ENCODE assay signal across 16 cellular contexts in genomic region chr6:20038805-20039204, GRCh38.
DNase-seq lines count a peak whose midpoint lies in the region; ATAC-seq and TF ChIP-seq lines count a peak whose summit lies in the region.
"Had no signal": no experiment of that assay in that cellular context is flagged by ENCODE, and none has a peak within 500 bp of the region (broad histone marks: within the 10 kb centered on the region; RNA-seq: fewer than 3 reads in every experiment).

No MANE protein-coding gene starts in this region.

- CTCF ChIA-PET in A673 (lab: Charles Lee) (no interaction called here), PC-3 (lab: Charles Lee) (no interaction called here)

- H2AFZ ChIP-seq in PC-3 (ENCODE audit: low read length) = no peak overlapping the region

- POLR2A ChIA-PET in A673 (lab: Charles Lee; ENCODE audit: low non-redundant PET) (no interaction called here), PC-3 (lab: Charles Lee; ENCODE audit: unreplicated experiment) (no interaction called here)

- H3K27me3 ChIP-seq in A673 (replicated peaks; ENCODE audit: insufficient read depth, low read depth, low read length, poor library complexity) (no peaks in the 10 kb centered on the region), adipocyte (replicated peaks; ENCODE audit: control insufficient read depth, insufficient read depth, low read length) (peaks cover 11% of the 10 kb centered on the region), kidney epithelial cell (ENCODE audit: control insufficient read depth, insufficient read depth, low read length) (no peaks in the 10 kb centered on the region), PC-3 (ENCODE audit: low read length) (peaks cover 24% of the 10 kb centered on the region; the same call in 1 of the 2 replicates)
- H3K27me3 ChIP-seq: ascending aorta, ovary had no signal

- H3F3A ChIP-seq in PC-3 (ENCODE audit: low read length, unreplicated experiment) = no peaks in the 10 kb centered on the region

- DNase-seq in A673 (ENCODE audit: low spot score) (peak; percentile 10), H4 (ENCODE audit: low spot score) (peak; percentile 41), adipocyte (ENCODE audit: low read depth) (peak; percentile 35), kidney epithelial cell (ENCODE audit: low read depth) (peak; percentile 10), NCI-H2196 (lab: John Stamatoyannopoulos, UW; ENCODE audit: unreplicated experiment) (no peak), PC-3 (no peak)
- DNase-seq: activated CD8-positive, alpha-beta T cell treated with anti-CD3 and anti-CD28 coated beads, Interleukin-2, amount 10 ng/mL, durations not matched to agents 7 days and 5 days; DMS53; NCI-H146; NCI-H524 treated with DMSO at 0.1 percent for 48 hours; ovary; T-helper 9 cell had no signal

- H3K4me2 ChIP-seq in PC-3 (ENCODE audit: low read length) = no peak overlapping the region

- H4K20me1 ChIP-seq in PC-3 (ENCODE audit: low read length) = no peaks in the 10 kb centered on the region

- H3K4me3 ChIP-seq in A673 (ENCODE audit: low read depth, low read length, poor library complexity, severe bottlenecking) = no peak overlapping the region
- H3K4me3 ChIP-seq in adipocyte (ENCODE audit: low read length) = no peak overlapping the region
- no peak overlapping the region for H3K4me3 ChIP-seq in kidney epithelial cell (ENCODE audit: low read depth, low read length)
- H3K4me3 ChIP-seq in PC-3 (ENCODE audit: low read length) = no peak overlapping the region
- H3K4me3 ChIP-seq: ascending aorta, GM12878, ovary had no signal

- ATAC-seq in HG03521 (IDR thresholded peaks at IDR 0.05; ENCODE audit: unreplicated experiment) (no peak), GM21717 (IDR thresholded peaks at IDR 0.05; ENCODE audit: unreplicated experiment) (no peak), PC-3 (no peak)
- ATAC-seq: activated CD8-positive, alpha-beta T cell treated with anti-CD3 and anti-CD28 coated beads, Interleukin-2, amount 10 ng/mL, durations not matched to agents 7 days and 5 days; GM12878 had no signal

- BruUV-seq in A673 (replicated peaks; lab: Mats Ljungman, UMichigan) = no TSS peak
- no TSS peak for BruUV-seq in PC-3 (replicated peaks; lab: Mats Ljungman, UMichigan)

- H3K27ac ChIP-seq in A673 (ENCODE audit: low read depth, low read length, poor library complexity, severe bottlenecking) = no peak overlapping the region
- no peak overlapping the region for H3K27ac ChIP-seq in PC-3 (ENCODE audit: low read length)
- H3K27ac ChIP-seq: ascending aorta, ovary had no signal

- no peak overlapping the region for H3K9ac ChIP-seq in adipocyte (ENCODE audit: low read length)
- no peak overlapping the region for H3K9ac ChIP-seq in PC-3 (ENCODE audit: low read length)

- intact Hi-C loops in A673 (cut with micrococcal nuclease; ENCODE audit: unreplicated experiment) = no loop called here
- intact Hi-C loops in PC-3 (cut with micrococcal nuclease) = no loop called here

- H3K9me3 ChIP-seq in A673 (ENCODE audit: low read depth, low read length, poor library complexity, severe bottlenecking) (no peaks in the 10 kb centered on the region), adipocyte (ENCODE audit: control insufficient read depth, low read length) (no peaks in the 10 kb centered on the region), PC-3 (ENCODE audit: low read length) (no peaks in the 10 kb centered on the region)
- H3K9me3 ChIP-seq: ascending aorta, ovary had no signal

- H3K4me1 ChIP-seq in A673 (ENCODE audit: insufficient read depth, low read length, poor library complexity, severe bottlenecking) = no peaks in the 10 kb centered on the region
- no peaks in the 10 kb centered on the region for H3K4me1 ChIP-seq in adipocyte (ENCODE audit: control insufficient read depth, insufficient read depth, low read length)
- H3K4me1 ChIP-seq in PC-3 (ENCODE audit: insufficient read depth, low read length) = no peaks in the 10 kb centered on the region
- H3K4me1 ChIP-seq: ascending aorta had no signal

- H3K9me2 ChIP-seq in PC-3 (replicated peaks; ENCODE audit: low read length) = no peaks in the 10 kb centered on the region

- no peaks in the 10 kb centered on the region for H3K36me3 ChIP-seq in A673 (ENCODE audit: insufficient read depth, low read length, poor library complexity, severe bottlenecking)
- H3K36me3 ChIP-seq in adipocyte (ENCODE audit: control insufficient read depth, insufficient read depth, low read length, severe bottlenecking) = no peaks in the 10 kb centered on the region
- H3K36me3 ChIP-seq in kidney epithelial cell (ENCODE audit: control insufficient read depth, insufficient read depth, low read length) = no peaks in the 10 kb centered on the region
- H3K36me3 ChIP-seq in PC-3 (ENCODE audit: low read depth, low read length) = no peaks in the 10 kb centered on the region
- H3K36me3 ChIP-seq: ascending aorta, ovary had no signal

- H3K79me2 ChIP-seq in PC-3 (ENCODE audit: low read length) = no peaks in the 10 kb centered on the region

- TF ChIP-seq CTCF in A673 (conservative IDR thresholded peaks at IDR 0.05; ENCODE audit: low read depth, low read length) (no peak), kidney epithelial cell (IDR thresholded peaks at IDR 0.05; ENCODE audit: insufficient read depth, low read length, poor library complexity, severe bottlenecking) (no peak), PC-3 (conservative IDR thresholded peaks at IDR 0.05; ENCODE audit: low read depth, low read length) (no peak)

Comparison
In these comparisons a context has a peak if more than half of its experiments do, and no peak if none do; other contexts are left out.
1. DNase-seq: peak in A673 (single experiment), H4 (single experiment), adipocyte (single experiment) and kidney epithelial cell (single experiment); none in NCI-H2196 (single experiment) and PC-3 (single experiment).